In the genomic region with DNA sequence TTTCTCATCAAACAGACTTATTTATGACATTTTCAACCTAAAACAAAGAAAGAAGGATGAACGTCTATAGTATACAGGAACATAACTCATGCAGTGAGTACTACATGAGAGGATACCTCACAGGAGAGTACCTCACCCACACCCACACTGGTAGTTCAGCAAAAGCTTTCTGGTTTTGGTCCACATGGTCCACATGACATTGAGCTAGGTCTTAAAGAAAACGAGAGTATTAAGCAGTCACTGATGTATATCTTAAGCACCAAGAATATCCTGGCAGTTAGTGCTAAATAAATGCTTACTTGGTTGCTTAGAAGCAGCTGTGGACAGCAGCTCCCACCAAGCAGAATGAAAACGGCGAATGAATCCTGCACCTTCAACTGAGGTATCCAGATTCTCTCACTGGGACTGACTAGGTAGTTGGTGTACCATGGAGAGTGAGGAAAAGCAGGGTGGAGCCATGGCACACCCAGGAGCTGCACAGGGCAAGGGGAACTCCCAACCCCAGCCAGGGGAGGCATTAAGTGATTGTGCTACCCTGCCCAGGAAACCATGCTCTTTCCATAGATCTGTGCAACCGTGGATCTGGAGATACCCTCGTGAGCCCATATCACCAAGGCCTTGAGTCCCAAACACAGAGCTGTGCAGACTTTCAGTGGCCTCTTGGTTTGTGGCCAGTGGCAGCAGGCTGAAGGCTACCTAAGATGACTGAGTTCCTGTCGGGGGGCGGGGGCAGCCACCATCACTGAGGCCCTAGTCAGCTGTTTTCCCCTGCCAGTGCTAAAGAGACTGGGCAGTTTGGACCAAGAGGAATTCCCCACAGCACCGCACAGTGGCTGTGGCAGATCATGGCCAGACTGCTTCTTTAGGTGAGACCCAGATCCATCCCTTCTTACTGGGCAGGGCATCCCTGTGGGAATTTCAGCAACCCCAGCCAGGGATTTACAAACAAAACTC, we compare ENCODE assay signal across 1 cellular context.
TF ChIP-seq lines count a peak whose summit lies in the region.

No MANE protein-coding gene starts in this region.

TF ChIP-seq in WTC11, 78 proteins besides CTCF, POLR2A, EP300 and RAD21 (continued from another document):
- TF ChIP-seq, protein P1, sequence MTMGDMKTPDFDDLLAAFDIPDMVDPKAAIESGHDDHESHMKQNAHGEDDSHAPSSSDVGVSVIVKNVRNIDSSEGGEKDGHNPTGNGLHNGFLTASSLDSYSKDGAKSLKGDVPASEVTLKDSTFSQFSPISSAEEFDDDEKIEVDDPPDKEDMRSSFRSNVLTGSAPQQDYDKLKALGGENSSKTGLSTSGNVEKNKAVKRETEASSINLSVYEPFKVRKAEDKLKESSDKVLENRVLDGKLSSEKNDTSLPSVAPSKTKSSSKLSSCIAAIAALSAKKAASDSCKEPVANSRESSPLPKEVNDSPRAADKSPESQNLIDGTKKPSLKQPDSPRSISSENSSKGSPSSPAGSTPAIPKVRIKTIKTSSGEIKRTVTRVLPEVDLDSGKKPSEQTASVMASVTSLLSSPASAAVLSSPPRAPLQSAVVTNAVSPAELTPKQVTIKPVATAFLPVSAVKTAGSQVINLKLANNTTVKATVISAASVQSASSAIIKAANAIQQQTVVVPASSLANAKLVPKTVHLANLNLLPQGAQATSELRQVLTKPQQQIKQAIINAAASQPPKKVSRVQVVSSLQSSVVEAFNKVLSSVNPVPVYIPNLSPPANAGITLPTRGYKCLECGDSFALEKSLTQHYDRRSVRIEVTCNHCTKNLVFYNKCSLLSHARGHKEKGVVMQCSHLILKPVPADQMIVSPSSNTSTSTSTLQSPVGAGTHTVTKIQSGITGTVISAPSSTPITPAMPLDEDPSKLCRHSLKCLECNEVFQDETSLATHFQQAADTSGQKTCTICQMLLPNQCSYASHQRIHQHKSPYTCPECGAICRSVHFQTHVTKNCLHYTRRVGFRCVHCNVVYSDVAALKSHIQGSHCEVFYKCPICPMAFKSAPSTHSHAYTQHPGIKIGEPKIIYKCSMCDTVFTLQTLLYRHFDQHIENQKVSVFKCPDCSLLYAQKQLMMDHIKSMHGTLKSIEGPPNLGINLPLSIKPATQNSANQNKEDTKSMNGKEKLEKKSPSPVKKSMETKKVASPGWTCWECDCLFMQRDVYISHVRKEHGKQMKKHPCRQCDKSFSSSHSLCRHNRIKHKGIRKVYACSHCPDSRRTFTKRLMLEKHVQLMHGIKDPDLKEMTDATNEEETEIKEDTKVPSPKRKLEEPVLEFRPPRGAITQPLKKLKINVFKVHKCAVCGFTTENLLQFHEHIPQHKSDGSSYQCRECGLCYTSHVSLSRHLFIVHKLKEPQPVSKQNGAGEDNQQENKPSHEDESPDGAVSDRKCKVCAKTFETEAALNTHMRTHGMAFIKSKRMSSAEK (CRISPR knock-in tag; IDR thresholded peaks at IDR 0.05; ENCODE audit: borderline replicate concordance) = no peak
- TF ChIP-seq ETV6 (CRISPR knock-in tag; IDR thresholded peaks at IDR 0.05) (no peak), ZNF219 (CRISPR knock-in tag; IDR thresholded peaks at IDR 0.05; ENCODE audit: borderline replicate concordance) (no peak), ZNF263 (CRISPR knock-in tag; IDR thresholded peaks at IDR 0.05; ENCODE audit: low read depth) (no peak)
- TF ChIP-seq, protein P2, sequence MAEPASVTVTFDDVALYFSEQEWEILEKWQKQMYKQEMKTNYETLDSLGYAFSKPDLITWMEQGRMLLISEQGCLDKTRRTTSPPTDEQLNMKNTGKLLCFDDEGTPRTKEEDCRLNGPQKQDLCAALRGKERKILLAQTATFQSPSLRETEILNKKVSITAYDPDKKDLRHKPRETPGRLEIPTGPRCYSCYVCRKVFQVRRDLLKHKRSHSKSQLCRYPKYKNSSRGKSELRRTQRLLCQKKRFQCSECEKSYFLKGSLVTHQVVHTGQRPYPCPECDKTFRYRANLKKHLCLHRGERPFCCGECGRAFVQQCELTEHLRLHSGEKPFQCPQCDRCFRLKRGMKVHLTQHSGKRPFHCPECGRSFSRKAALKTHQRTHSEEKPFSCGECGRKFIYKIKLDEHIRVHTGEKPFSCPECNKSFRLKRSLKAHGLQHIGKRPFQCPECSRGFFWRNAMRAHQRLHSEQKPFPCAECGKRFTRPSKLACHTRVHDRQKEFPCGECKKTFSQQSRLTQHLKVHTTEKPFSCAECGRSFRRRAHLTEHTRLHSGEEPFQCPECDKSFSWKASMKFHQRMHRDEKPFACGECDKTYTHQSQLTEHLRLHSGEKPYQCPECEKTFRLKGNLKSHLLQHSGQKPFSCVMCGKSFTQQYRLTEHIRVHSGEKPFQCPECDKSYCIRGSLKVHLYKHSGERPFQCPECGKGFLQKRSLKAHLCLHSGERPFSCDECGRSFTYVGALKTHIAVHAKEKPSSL (CRISPR knock-in tag; conservative IDR thresholded peaks at IDR 0.05) = no peak
- TF ChIP-seq, protein P3, sequence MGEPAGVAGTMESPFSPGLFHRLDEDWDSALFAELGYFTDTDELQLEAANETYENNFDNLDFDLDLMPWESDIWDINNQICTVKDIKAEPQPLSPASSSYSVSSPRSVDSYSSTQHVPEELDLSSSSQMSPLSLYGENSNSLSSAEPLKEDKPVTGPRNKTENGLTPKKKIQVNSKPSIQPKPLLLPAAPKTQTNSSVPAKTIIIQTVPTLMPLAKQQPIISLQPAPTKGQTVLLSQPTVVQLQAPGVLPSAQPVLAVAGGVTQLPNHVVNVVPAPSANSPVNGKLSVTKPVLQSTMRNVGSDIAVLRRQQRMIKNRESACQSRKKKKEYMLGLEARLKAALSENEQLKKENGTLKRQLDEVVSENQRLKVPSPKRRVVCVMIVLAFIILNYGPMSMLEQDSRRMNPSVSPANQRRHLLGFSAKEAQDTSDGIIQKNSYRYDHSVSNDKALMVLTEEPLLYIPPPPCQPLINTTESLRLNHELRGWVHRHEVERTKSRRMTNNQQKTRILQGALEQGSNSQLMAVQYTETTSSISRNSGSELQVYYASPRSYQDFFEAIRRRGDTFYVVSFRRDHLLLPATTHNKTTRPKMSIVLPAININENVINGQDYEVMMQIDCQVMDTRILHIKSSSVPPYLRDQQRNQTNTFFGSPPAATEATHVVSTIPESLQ (CRISPR knock-in tag; IDR thresholded peaks at IDR 0.05) = no peak
- TF ChIP-seq, protein P4, sequence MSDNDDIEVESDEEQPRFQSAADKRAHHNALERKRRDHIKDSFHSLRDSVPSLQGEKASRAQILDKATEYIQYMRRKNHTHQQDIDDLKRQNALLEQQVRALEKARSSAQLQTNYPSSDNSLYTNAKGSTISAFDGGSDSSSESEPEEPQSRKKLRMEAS (CRISPR knock-in tag; IDR thresholded peaks at IDR 0.05) = no peak
- TF ChIP-seq, protein P5, sequence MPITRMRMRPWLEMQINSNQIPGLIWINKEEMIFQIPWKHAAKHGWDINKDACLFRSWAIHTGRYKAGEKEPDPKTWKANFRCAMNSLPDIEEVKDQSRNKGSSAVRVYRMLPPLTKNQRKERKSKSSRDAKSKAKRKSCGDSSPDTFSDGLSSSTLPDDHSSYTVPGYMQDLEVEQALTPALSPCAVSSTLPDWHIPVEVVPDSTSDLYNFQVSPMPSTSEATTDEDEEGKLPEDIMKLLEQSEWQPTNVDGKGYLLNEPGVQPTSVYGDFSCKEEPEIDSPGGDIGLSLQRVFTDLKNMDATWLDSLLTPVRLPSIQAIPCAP (CRISPR knock-in tag; IDR thresholded peaks at IDR 0.05) = no peak
- TF ChIP-seq, protein P6, sequence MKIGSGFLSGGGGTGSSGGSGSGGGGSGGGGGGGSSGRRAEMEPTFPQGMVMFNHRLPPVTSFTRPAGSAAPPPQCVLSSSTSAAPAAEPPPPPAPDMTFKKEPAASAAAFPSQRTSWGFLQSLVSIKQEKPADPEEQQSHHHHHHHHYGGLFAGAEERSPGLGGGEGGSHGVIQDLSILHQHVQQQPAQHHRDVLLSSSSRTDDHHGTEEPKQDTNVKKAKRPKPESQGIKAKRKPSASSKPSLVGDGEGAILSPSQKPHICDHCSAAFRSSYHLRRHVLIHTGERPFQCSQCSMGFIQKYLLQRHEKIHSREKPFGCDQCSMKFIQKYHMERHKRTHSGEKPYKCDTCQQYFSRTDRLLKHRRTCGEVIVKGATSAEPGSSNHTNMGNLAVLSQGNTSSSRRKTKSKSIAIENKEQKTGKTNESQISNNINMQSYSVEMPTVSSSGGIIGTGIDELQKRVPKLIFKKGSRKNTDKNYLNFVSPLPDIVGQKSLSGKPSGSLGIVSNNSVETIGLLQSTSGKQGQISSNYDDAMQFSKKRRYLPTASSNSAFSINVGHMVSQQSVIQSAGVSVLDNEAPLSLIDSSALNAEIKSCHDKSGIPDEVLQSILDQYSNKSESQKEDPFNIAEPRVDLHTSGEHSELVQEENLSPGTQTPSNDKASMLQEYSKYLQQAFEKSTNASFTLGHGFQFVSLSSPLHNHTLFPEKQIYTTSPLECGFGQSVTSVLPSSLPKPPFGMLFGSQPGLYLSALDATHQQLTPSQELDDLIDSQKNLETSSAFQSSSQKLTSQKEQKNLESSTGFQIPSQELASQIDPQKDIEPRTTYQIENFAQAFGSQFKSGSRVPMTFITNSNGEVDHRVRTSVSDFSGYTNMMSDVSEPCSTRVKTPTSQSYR (CRISPR knock-in tag; IDR thresholded peaks at IDR 0.05) = no peak
- TF ChIP-seq, protein P7, sequence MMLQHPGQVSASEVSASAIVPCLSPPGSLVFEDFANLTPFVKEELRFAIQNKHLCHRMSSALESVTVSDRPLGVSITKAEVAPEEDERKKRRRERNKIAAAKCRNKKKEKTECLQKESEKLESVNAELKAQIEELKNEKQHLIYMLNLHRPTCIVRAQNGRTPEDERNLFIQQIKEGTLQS (CRISPR knock-in tag; conservative IDR thresholded peaks at IDR 0.05) = no peak
- TF ChIP-seq, protein P8, sequence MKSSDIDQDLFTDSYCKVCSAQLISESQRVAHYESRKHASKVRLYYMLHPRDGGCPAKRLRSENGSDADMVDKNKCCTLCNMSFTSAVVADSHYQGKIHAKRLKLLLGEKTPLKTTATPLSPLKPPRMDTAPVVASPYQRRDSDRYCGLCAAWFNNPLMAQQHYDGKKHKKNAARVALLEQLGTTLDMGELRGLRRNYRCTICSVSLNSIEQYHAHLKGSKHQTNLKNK (CRISPR knock-in tag; IDR thresholded peaks at IDR 0.05) = no peak
- TF ChIP-seq, protein P9, sequence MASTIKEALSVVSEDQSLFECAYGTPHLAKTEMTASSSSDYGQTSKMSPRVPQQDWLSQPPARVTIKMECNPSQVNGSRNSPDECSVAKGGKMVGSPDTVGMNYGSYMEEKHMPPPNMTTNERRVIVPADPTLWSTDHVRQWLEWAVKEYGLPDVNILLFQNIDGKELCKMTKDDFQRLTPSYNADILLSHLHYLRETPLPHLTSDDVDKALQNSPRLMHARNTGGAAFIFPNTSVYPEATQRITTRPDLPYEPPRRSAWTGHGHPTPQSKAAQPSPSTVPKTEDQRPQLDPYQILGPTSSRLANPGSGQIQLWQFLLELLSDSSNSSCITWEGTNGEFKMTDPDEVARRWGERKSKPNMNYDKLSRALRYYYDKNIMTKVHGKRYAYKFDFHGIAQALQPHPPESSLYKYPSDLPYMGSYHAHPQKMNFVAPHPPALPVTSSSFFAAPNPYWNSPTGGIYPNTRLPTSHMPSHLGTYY (CRISPR knock-in tag; IDR thresholded peaks at IDR 0.05) = no peak
- TF ChIP-seq, protein P10, sequence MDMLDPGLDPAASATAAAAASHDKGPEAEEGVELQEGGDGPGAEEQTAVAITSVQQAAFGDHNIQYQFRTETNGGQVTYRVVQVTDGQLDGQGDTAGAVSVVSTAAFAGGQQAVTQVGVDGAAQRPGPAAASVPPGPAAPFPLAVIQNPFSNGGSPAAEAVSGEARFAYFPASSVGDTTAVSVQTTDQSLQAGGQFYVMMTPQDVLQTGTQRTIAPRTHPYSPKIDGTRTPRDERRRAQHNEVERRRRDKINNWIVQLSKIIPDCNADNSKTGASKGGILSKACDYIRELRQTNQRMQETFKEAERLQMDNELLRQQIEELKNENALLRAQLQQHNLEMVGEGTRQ (CRISPR knock-in tag; IDR thresholded peaks at IDR 0.05) = no peak
